10 cellular contexts compared by ENCODE assay signal in the genomic region with DNA sequence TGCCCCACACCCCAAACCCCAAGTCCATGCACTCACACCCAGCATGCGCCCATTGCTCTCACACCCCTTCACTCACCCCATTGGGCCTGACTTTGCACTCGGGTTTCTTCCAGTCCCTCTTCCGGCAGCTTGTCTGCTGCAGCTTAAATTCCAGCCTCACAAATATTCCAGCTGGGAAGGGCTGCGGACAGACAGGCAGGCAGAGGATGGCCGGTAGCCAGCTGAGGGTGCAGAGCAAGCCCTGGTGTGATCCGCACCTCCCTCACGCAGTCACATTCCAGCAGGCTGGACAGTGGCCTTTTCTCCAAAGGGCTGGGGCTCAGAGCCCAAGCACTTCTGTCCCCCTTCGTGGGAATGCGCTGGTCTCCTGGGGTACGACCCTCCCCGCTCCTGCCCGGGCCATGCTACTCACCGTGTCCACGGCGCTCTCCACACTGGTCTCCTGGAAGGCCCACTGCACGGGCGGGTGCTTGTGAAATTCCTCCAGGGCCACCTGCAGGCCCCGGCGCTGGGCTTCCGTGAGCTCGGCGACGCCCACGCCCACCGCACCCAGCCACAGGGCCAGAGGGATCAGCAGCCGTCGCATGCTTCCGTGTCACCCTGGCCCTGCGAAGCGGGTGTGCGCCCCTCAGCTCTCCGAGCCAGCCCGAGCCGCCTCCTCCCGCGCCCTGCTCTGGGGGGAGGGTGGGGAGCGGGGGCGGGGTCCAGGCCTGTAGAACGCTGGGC. TPM values are rescaled to one million over a fixed set of nuclear protein-coding genes. Genes with fewer than 3 reads are reported as not detected.
A peak's percentile ranks its signal among the peaks of the same experiment; 100 is the strongest.
DNase-seq lines count a peak whose midpoint lies in the region; ATAC-seq and TF ChIP-seq lines count a peak whose summit lies in the region.
"Had no signal": no experiment of that assay in that cellular context is flagged by ENCODE, and none has a peak within 500 bp of the region (broad histone marks: within the 10 kb centered on the region; RNA-seq: fewer than 3 reads in every experiment).

No MANE protein-coding gene starts in this region.

- no peak overlapping the region for H3K4me3 Mint-ChIP-seq in activated T-cell treated with anti-CD3 and anti-CD28 coated beads, Interleukin-2, amount 50 U/mL, for 4 hours

- H3K27me3 Mint-ChIP-seq in activated T-cell treated with anti-CD3 and anti-CD28 coated beads, Interleukin-2, amount 50 U/mL, for 4 hours (ENCODE audit: low read depth): peaks cover 40% of the 10 kb centered on the region

- TF ChIP-seq CTCF in upper lobe of right lung (IDR thresholded peaks at IDR 0.05): no peak

- H3K4me1 Mint-ChIP-seq in activated T-cell treated with anti-CD3 and anti-CD28 coated beads, Interleukin-2, amount 50 U/mL, for 4 hours (ENCODE audit: low read depth): peaks cover 11% of the 10 kb centered on the region

- intact Hi-C loops in upper lobe of right lung (cut with DNase I): no loop called here

- H3K4me3 ChIP-seq in mucosa of rectum (ENCODE audit: low read length in 2 of 2): peak overlapping the region; percentile 70 to 73
- peak overlapping the region; percentile 58 for H3K4me3 ChIP-seq in upper lobe of right lung

- no peak for DNase-seq in activated T-cell treated with anti-CD3 and anti-CD28 coated beads, Interleukin-2, amount 50 U/mL, for 4 hours
- DNase-seq in activated T-cell treated with anti-CD3 and anti-CD28 coated beads for 4 hours: no peak
- DNase-seq in fibroblast of gingiva (ENCODE audit: low read depth): peak; percentile 12
- DNase-seq in upper lobe of right lung: no peak
- DNase-seq in anterior cingulate cortex (lab: John Stamatoyannopoulos, UW): no peak
- DNase-seq in globus pallidus (ENCODE audit: low spot score): no peak
- no peak for DNase-seq in NCI-H2196 treated with DMSO at 0.1 percent for 48 hours (lab: John Stamatoyannopoulos, UW; ENCODE audit: unreplicated experiment)

- H3K9me3 Mint-ChIP-seq in activated T-cell treated with anti-CD3 and anti-CD28 coated beads, Interleukin-2, amount 50 U/mL, for 4 hours: no peaks in the 10 kb centered on the region

- H3K36me3 Mint-ChIP-seq in activated T-cell treated with anti-CD3 and anti-CD28 coated beads, Interleukin-2, amount 50 U/mL, for 4 hours (ENCODE audit: insufficient read depth): peaks cover 9% of the 10 kb centered on the region

- peak overlapping the region; percentile 41 to 75 for H3K27ac ChIP-seq in mucosa of rectum (ENCODE audit: low read depth in 2 of 2, low read length in 2 of 2)
- peak overlapping the region; percentile 85 for H3K27ac ChIP-seq in upper lobe of right lung

- peaks cover 0 to 4% of the 10 kb centered on the region in 2 donors for H3K36me3 ChIP-seq in mucosa of rectum (ENCODE audit: control insufficient read depth in 2 of 2, insufficient read depth in 2 of 2, low read length in 2 of 2)
- H3K36me3 ChIP-seq in upper lobe of right lung: peaks cover 4% of the 10 kb centered on the region

- H3K27me3 ChIP-seq in mucosa of rectum (ENCODE audit: control insufficient read depth in 2 of 2, insufficient read depth in 2 of 2, low read length in 2 of 2): peaks cover 0 to 4% of the 10 kb centered on the region in 2 donors
- H3K27me3 ChIP-seq in upper lobe of right lung: peaks cover 18% of the 10 kb centered on the region

- ATAC-seq in activated T-cell treated with anti-CD3 and anti-CD28 coated beads, Interleukin-2, amount 50 U/mL, for 4 hours: peak; percentile 61 to 65
- ATAC-seq in upper lobe of right lung: peak; percentile 59

- no peaks in the 10 kb centered on the region for H3K9me3 ChIP-seq in mucosa of rectum (ENCODE audit: control insufficient read depth in 2 of 2, low read length in 2 of 2)
- H3K9me3 ChIP-seq in upper lobe of right lung: no peaks in the 10 kb centered on the region

- peak overlapping the region; percentile 41 to 67 for H3K9ac ChIP-seq in mucosa of rectum (ENCODE audit: low read depth in 1 of 2, low read length in 2 of 2)

- H3K4me1 ChIP-seq in mucosa of rectum (ENCODE audit: control insufficient read depth in 2 of 2, insufficient read depth in 2 of 2, low read length in 2 of 2): peaks cover 20 to 41% of the 10 kb centered on the region in 2 donors
- H3K4me1 ChIP-seq in upper lobe of right lung: peaks cover 7% of the 10 kb centered on the region

RNA-seq across cellular contexts. Expression of gene RARRES2, which starts 1.2 kb away (rescaled TPM):
- total RNA-seq in activated T-cell treated with anti-CD3 and anti-CD28 coated beads, Interleukin-2, amount 50 U/mL, for 4 hours: 1 to 10 TPM; 1.2 to 1.4 (median 1.3) TPM
- 259 TPM for total RNA-seq in upper lobe of right lung
- total RNA-seq: NCI-H460, osteocyte had no signal

RNA-seq across cellular contexts. Expression of gene ACTR3C, which starts 16.8 kb away (rescaled TPM):
- total RNA-seq in activated T-cell treated with anti-CD3 and anti-CD28 coated beads, Interleukin-2, amount 50 U/mL, for 4 hours: 1 to 10 TPM; 5.1 to 7.0 (median 5.5) TPM
- total RNA-seq in upper lobe of right lung: 20.1 TPM
- total RNA-seq: NCI-H460, osteocyte had no signal

RNA-seq across cellular contexts. Expression of gene LRRC61, which starts 17.0 kb away (rescaled TPM):
- 10 to 100 TPM; 24.5 to 29.4 (median 26.1) TPM for total RNA-seq in activated T-cell treated with anti-CD3 and anti-CD28 coated beads, Interleukin-2, amount 50 U/mL, for 4 hours
- total RNA-seq in upper lobe of right lung: 10.2 TPM
- total RNA-seq: osteocyte had no signal

RNA-seq across cellular contexts. Expression of gene REPIN1, which starts 28.4 kb away (rescaled TPM):
- total RNA-seq in activated T-cell treated with anti-CD3 and anti-CD28 coated beads, Interleukin-2, amount 50 U/mL, for 4 hours: 10 to 100 TPM; 54.7 to 68.4 (median 62.6) TPM
- total RNA-seq in upper lobe of right lung: 93.7 TPM

RNA-seq across cellular contexts. Expression of gene ZNF775, which starts 38.9 kb away (rescaled TPM):
- 1 to 10 TPM; 3.4 to 4.5 (median 4.2) TPM for total RNA-seq in activated T-cell treated with anti-CD3 and anti-CD28 coated beads, Interleukin-2, amount 50 U/mL, for 4 hours
- total RNA-seq in upper lobe of right lung: 4.4 TPM

Comparison
In these comparisons a context has a peak if more than half of its experiments do, and no peak if none do; other contexts are left out.
1. RNA of gene RARRES2, which starts 1.2 kb away (total RNA-seq): 259 TPM in upper lobe of right lung (single experiment); 1.2 to 1.4 TPM in activated T-cell treated with anti-CD3 and anti-CD28 coated beads, Interleukin-2, amount 50 U/mL, for 4 hours; every median in the first group is over 100 times any median in the second.